ENCODE assay signal across 20 cellular contexts in the genomic region with DNA sequence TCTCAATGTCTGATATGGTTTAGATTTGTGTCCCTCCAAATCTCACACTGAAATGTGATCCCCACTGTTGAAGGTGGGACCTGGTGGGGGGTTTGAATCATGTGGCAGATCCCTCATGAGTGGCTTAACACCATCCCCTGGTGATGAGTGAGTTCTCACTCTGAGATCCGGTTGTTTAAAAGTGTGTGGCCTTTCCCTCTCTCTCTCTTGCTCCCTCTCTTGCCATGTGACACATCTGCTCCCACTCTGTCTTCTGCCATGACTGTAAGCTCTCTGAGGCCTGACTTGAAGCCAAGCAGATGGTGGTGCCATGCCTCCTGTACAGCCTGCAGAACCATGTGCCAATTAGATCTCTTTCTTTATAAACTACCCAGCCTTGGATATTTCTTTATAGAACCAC.
DNase-seq lines count a peak whose midpoint lies in the region; ATAC-seq and TF ChIP-seq lines count a peak whose summit lies in the region.
"Had no signal": no experiment of that assay in that cellular context is flagged by ENCODE, and none has a peak within 500 bp of the region (broad histone marks: within the 10 kb centered on the region; RNA-seq: fewer than 3 reads in every experiment).

No MANE protein-coding gene starts in this region.

- no peaks in the 10 kb centered on the region for H3K27me3 ChIP-seq in right atrium auricular region
- H3K27me3 ChIP-seq in upper lobe of left lung = no peaks in the 10 kb centered on the region

- no peak for DNase-seq in right atrium auricular region (ENCODE audit: low spot score)
- DNase-seq in left cardiac atrium = no peak
- no peak for DNase-seq in activated naive CD8-positive, alpha-beta T cell treated with anti-CD3 and anti-CD28 coated beads, Interleukin-2, amount 10 ng/mL, durations not matched to agents 7 days and 5 days
- DNase-seq in immature natural killer cell = no peak
- DNase-seq in upper lobe of left lung = no peak
- no peak for DNase-seq in iPS-NIHi11 (ENCODE audit: low spot score)
- DNase-seq in NCI-H1436 (lab: John Stamatoyannopoulos, UW) = no peak
- DNase-seq: activated CD4-positive, alpha-beta T cell treated with anti-CD3 and anti-CD28 coated beads, Interleukin-2, amount 50 U/mL, for 4 hours; activated T-cell treated with anti-CD3 and anti-CD28 coated beads, Interleukin-2, amount 50 U/mL, for 48 hours; amniotic stem cell; Caco-2; cerebellar nuclear complex; endodermal cell; hypothalamus; NCI-H1930; NCI-H446 treated with DMSO at 0.1 percent for 48 hours had no signal

- intact Hi-C loops in left cardiac atrium (cut with DNase I) = no loop called here

- H3K4me1 Mint-ChIP-seq in activated naive CD8-positive, alpha-beta T cell treated with anti-CD3 and anti-CD28 coated beads, Interleukin-2, amount 10 ng/mL, durations not matched to agents 7 days and 5 days = peaks cover 50% of the 10 kb centered on the region
- peaks cover 61 to 94% of the 10 kb centered on the region in 2 donors for H3K4me1 Mint-ChIP-seq in immature natural killer cell

- no peak for TF ChIP-seq CTCF in right atrium auricular region (IDR thresholded peaks at IDR 0.05)
- TF ChIP-seq CTCF in upper lobe of left lung (IDR thresholded peaks at IDR 0.05) = no peak

- H3K9me3 ChIP-seq in right atrium auricular region = no peaks in the 10 kb centered on the region
- H3K9me3 ChIP-seq in upper lobe of left lung = no peaks in the 10 kb centered on the region
- H3K9me3 ChIP-seq: Caco-2 had no signal

- TF ChIP-seq EP300 in upper lobe of left lung (IDR thresholded peaks at IDR 0.05) = no peak

- no peak for TF ChIP-seq POLR2A in upper lobe of left lung (IDR thresholded peaks at IDR 0.05)

- POLR2A ChIA-PET in activated naive CD8-positive, alpha-beta T cell treated with anti-CD3 and anti-CD28 coated beads, Interleukin-2, amount 10 ng/mL, durations not matched to agents 7 days and 5 days (lab: Charles Lee) = no interaction called here

- ATAC-seq in left cardiac atrium (no peak), upper lobe of left lung (ENCODE audit: low FRiP score in 2 of 2) (no peak), GM18511 (IDR thresholded peaks at IDR 0.05; ENCODE audit: unreplicated experiment) (no peak)
- ATAC-seq in activated naive CD8-positive, alpha-beta T cell treated with anti-CD3 and anti-CD28 coated beads, Interleukin-2, amount 10 ng/mL, durations not matched to agents 7 days and 5 days (ENCODE audit: low read depth) = no peak

- H3K27me3 Mint-ChIP-seq in activated naive CD8-positive, alpha-beta T cell treated with anti-CD3 and anti-CD28 coated beads, Interleukin-2, amount 10 ng/mL, durations not matched to agents 7 days and 5 days = no peaks in the 10 kb centered on the region
- peaks cover 0 to 1% (median 0%) of the 10 kb centered on the region in 3 donors for H3K27me3 Mint-ChIP-seq in immature natural killer cell (ENCODE audit: low read depth in 3 of 3)

- peaks cover 13% of the 10 kb centered on the region for H3K36me3 Mint-ChIP-seq in activated naive CD8-positive, alpha-beta T cell treated with anti-CD3 and anti-CD28 coated beads, Interleukin-2, amount 10 ng/mL, durations not matched to agents 7 days and 5 days
- H3K36me3 Mint-ChIP-seq in immature natural killer cell = no peaks in the 10 kb centered on the region
- H3K36me3 Mint-ChIP-seq: mesothelial cell of epicardium had no signal

- H3K27ac ChIP-seq in right atrium auricular region (peak overlapping the region; percentile 34 to 86), upper lobe of left lung (peak overlapping the region in 3 of 4 donors; percentile 4 to 76 (median 19))
- H3K27ac ChIP-seq: HL-60, RWPE1 had no signal

- H3K27ac Mint-ChIP-seq in activated naive CD8-positive, alpha-beta T cell treated with anti-CD3 and anti-CD28 coated beads, Interleukin-2, amount 10 ng/mL, durations not matched to agents 7 days and 5 days = peak overlapping the region; percentile 9
- peak overlapping the region; percentile 75 to 93 (median 87) for H3K27ac Mint-ChIP-seq in immature natural killer cell
- H3K27ac Mint-ChIP-seq: endodermal cell, mesothelial cell of epicardium had no signal

- H3K4me3 Mint-ChIP-seq in activated naive CD8-positive, alpha-beta T cell treated with anti-CD3 and anti-CD28 coated beads, Interleukin-2, amount 10 ng/mL, durations not matched to agents 7 days and 5 days = no peak overlapping the region
- peak overlapping the region; percentile 2 to 64 (median 55) for H3K4me3 Mint-ChIP-seq in immature natural killer cell
- H3K4me3 Mint-ChIP-seq: endodermal cell, mesothelial cell of epicardium had no signal

- no peaks in the 10 kb centered on the region for H3K9me3 Mint-ChIP-seq in activated naive CD8-positive, alpha-beta T cell treated with anti-CD3 and anti-CD28 coated beads, Interleukin-2, amount 10 ng/mL, durations not matched to agents 7 days and 5 days
- no peaks in the 10 kb centered on the region for H3K9me3 Mint-ChIP-seq in immature natural killer cell
- H3K9me3 Mint-ChIP-seq: endodermal cell, mesothelial cell of epicardium had no signal

- WGBS in upper lobe of left lung, 2 donors = 70 to 92% methylated on average over 1 of the region's 1 CpG

- H3K4me1 ChIP-seq in right atrium auricular region (peaks cover 0 to 92% of the 10 kb centered on the region in 2 donors), upper lobe of left lung (peaks cover 56 to 80% (median 79%) of the 10 kb centered on the region in 4 donors)
- H3K4me1 ChIP-seq: Caco-2 had no signal

- H3K36me3 ChIP-seq in right atrium auricular region (no peaks in the 10 kb centered on the region), upper lobe of left lung (no peaks in the 10 kb centered on the region)

- H3K4me3 ChIP-seq in right atrium auricular region (no peak overlapping the region), upper lobe of left lung (no peak overlapping the region)
